ENCODE assay signal across 15 cellular contexts in the genomic region with DNA sequence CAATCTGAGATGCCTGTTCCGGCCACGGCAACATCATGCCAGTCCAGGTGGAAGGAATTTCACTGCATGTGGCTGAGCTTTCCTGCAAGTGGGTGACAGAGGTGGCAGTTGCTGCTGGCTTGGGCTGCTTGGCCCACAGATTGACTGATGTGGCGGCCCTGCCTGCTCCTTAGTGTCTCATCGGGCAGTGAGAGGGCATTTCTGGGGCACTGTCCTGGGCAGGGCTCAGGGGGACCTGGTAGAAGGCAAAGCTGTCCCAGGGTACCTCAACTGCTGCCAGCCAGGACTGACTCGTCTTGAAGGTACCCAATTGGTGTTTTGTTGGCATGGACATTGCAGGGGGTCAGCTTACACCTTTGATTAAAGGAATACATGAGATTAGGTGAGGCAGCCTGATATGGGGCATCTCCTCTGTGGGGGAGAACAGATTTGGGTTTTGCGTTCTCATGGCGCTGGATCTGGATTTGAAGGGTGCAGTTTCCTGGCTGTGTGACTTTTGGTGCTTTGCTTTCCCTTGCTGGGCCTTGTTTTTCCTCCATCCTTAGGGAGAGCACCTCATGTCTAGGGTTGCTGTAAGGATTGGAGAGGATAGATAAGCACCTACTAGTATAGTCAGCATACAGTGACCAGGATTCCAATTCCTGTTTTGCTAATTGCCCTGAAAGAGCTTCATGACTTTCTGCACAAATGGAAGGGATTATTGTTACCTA. TPM values are rescaled to one million over a fixed set of nuclear protein-coding genes. Genes with fewer than 3 reads are reported as not detected.
DNase-seq lines count a peak whose midpoint lies in the region; ATAC-seq, FAIRE-seq and TF ChIP-seq lines count a peak whose summit lies in the region.
"Had no signal": no experiment of that assay in that cellular context is flagged by ENCODE, and none has a peak within 500 bp of the region (broad histone marks: within the 10 kb centered on the region; RNA-seq: fewer than 3 reads in every experiment).

No MANE protein-coding gene starts in this region.

- no peak overlapping the region for H3K4me3 Mint-ChIP-seq in CD8-positive, alpha-beta T cell
- H3K4me3 Mint-ChIP-seq in neural progenitor cell, result peak overlapping the region; percentile 8

- H3K4me1 Mint-ChIP-seq in CD8-positive, alpha-beta T cell (ENCODE audit: low read depth), result peaks cover 86% of the 10 kb centered on the region
- peaks cover 76% of the 10 kb centered on the region for H3K4me1 Mint-ChIP-seq in neural progenitor cell

- no peak for FAIRE-seq in K562 (lab: Jason Lieb, UNC)
- FAIRE-seq: HTR-8/SVneo had no signal

- H3K9me2 ChIP-seq in Loucy (replicated peaks; ENCODE audit: low read depth, low read length), result no peaks in the 10 kb centered on the region

- no peak for TF ChIP-seq EP300 in K562 (IDR thresholded peaks at IDR 0.05; ENCODE audit: low read length)

- peaks cover 6% of the 10 kb centered on the region for H3K9me3 Mint-ChIP-seq in CD8-positive, alpha-beta T cell
- no peaks in the 10 kb centered on the region for H3K9me3 Mint-ChIP-seq in neural progenitor cell

- peaks cover 16% of the 10 kb centered on the region for H3K36me3 Mint-ChIP-seq in CD8-positive, alpha-beta T cell
- peaks cover 2% of the 10 kb centered on the region for H3K36me3 Mint-ChIP-seq in neural progenitor cell

- TF ChIP-seq RAD21 in K562 (CRISPR knock-in tag; conservative IDR thresholded peaks at IDR 0.05 in 1 of 2, IDR thresholded peaks at IDR 0.05 in 1 of 2), result no peak

- H3K4me3 ChIP-seq in CD8-positive, alpha-beta T cell (ENCODE audit: low read depth, low read length), result no peak overlapping the region
- H3K4me3 ChIP-seq in Loucy (ENCODE audit: low read length, poor library complexity, severe bottlenecking) (peak overlapping the region; percentile 85), K562 (no peak overlapping the region), neural progenitor cell (no peak overlapping the region)
- H3K4me3 ChIP-seq: GM23248 had no signal

- in situ Hi-C loops in K562 (cut with MboI), result no loop called here

- H3K9me1 ChIP-seq in K562 (ENCODE audit: control insufficient read depth, insufficient read depth, low read length), result peaks cover 3% of the 10 kb centered on the region

- TF ChIP-seq POLR2A in K562 (conservative IDR thresholded peaks at IDR 0.05), result no peak

- H3K9me3 ChIP-seq in CD8-positive, alpha-beta T cell (ENCODE audit: low read length), result no peaks in the 10 kb centered on the region
- H3K9me3 ChIP-seq in Loucy (ENCODE audit: insufficient read depth, low read depth, low read length) (no peaks in the 10 kb centered on the region), K562 (replicated peaks; ENCODE audit: control insufficient read depth, insufficient read depth, low read depth, low read length) (peaks cover 5% of the 10 kb centered on the region; the same call in 1 of the 2 replicates), neural progenitor cell (ENCODE audit: low read depth) (no peaks in the 10 kb centered on the region)

- CTCF ChIA-PET in CD8-positive, alpha-beta T cell (lab: Charles Lee), result interaction anchor here (1.2 kb wide), 1 partner anchor 46 kb away, joined by 3 read pairs; no protein-coding TSS in a partner anchor
- CTCF ChIA-PET in K562 (lab: Yijun Ruan, JAX; ENCODE audit: low intra/inter-chr PET ratio), result no interaction called here

- no TSS peak for BruUV-seq in K562 (replicated peaks; lab: Mats Ljungman, UMichigan)

- no peak overlapping the region for H3K9ac ChIP-seq in Loucy (ENCODE audit: low read depth, low read length, poor library complexity, severe bottlenecking)
- peak overlapping the region in 1 of 2 experiments; percentile 46; a peak in 1 of 4 replicates for H3K9ac ChIP-seq in K562 (ENCODE audit: insufficient read depth in 1 of 2, low read depth in 2 of 2, low read length in 2 of 2)
- H3K9ac ChIP-seq in neural progenitor cell, result no peak overlapping the region
- H3K9ac ChIP-seq: GM23248 had no signal

- peaks cover 65% of the 10 kb centered on the region for H3K4me1 ChIP-seq in CD8-positive, alpha-beta T cell (ENCODE audit: insufficient read depth, low read length)
- H3K4me1 ChIP-seq in Loucy (ENCODE audit: insufficient read depth, low read length, poor library complexity, severe bottlenecking), result peaks cover 67% of the 10 kb centered on the region
- H3K4me1 ChIP-seq in K562 (replicated peaks in 1 of 2; ENCODE audit: control insufficient read depth in 2 of 2, insufficient read depth in 2 of 2, low read length in 2 of 2), result peaks cover 61 to 63% of the 10 kb centered on the region in 2 experiments
- peaks cover 35% of the 10 kb centered on the region for H3K4me1 ChIP-seq in neural progenitor cell

- TF ChIP-seq CTCF in CD8-positive, alpha-beta T cell (IDR thresholded peaks at IDR 0.05), result no peak
- TF ChIP-seq CTCF in Loucy (conservative IDR thresholded peaks at IDR 0.05; ENCODE audit: low read length), result no peak
- TF ChIP-seq CTCF in K562 (IDR thresholded peaks at IDR 0.05 in 2 of 3, conservative IDR thresholded peaks at IDR 0.05 in 1 of 3; ENCODE audit: insufficient read depth in 2 of 3, low read depth in 1 of 3, low read length in 3 of 3), result no peak
- no peak for TF ChIP-seq CTCF in neural progenitor cell (IDR thresholded peaks at IDR 0.05)

- 90% methylated on average over 7 of the region's 7 CpGs for WGBS in K562 (ENCODE audit: insufficient coverage, low coverage, missing lambda C conversion rate)

- H3K4me2 ChIP-seq in Loucy (ENCODE audit: low read depth, low read length, poor library complexity, severe bottlenecking) (peak overlapping the region; percentile 94), K562 (ENCODE audit: insufficient read depth, low read length) (no peak overlapping the region), neural progenitor cell (no peak overlapping the region)

- H3K27me3 ChIP-seq in CD8-positive, alpha-beta T cell (ENCODE audit: insufficient read depth, low read length), result no peaks in the 10 kb centered on the region
- H3K27me3 ChIP-seq in Loucy (ENCODE audit: insufficient read depth, low read length, poor library complexity, severe bottlenecking) (no peaks in the 10 kb centered on the region), K562 (ENCODE audit: control insufficient read depth in 2 of 2, insufficient read depth in 2 of 2, low read length in 2 of 2) (no peaks in the 10 kb centered on the region), neural progenitor cell (no peaks in the 10 kb centered on the region)
- H3K27me3 ChIP-seq: brain microvascular endothelial cell had no signal

- H2AFZ ChIP-seq in Loucy (ENCODE audit: low read length) (no peak overlapping the region), K562 (ENCODE audit: low read depth, low read length) (no peak overlapping the region), neural progenitor cell (replicated peaks) (no peak overlapping the region)
- H2AFZ ChIP-seq: GM23248 had no signal

- H3K27ac ChIP-seq in CD8-positive, alpha-beta T cell (ENCODE audit: low read depth, low read length), result no peak overlapping the region
- H3K27ac ChIP-seq in K562 (ENCODE audit: extremely low read depth, low read depth, low read length), result no peak overlapping the region
- H3K27ac ChIP-seq in neural progenitor cell, result no peak overlapping the region
- H3K27ac ChIP-seq: brain microvascular endothelial cell, GM23248 had no signal

- no peak for ATAC-seq in CD8-positive, alpha-beta T cell
- ATAC-seq in K562, result no peak
- no peak for ATAC-seq in HG03457 (IDR thresholded peaks at IDR 0.05; ENCODE audit: unreplicated experiment)
- ATAC-seq: left lobe of liver had no signal

- H3K27me3 Mint-ChIP-seq in CD8-positive, alpha-beta T cell (ENCODE audit: low read depth), result no peaks in the 10 kb centered on the region
- peaks cover 4% of the 10 kb centered on the region for H3K27me3 Mint-ChIP-seq in neural progenitor cell (ENCODE audit: insufficient read depth, low read depth)

- no peaks in the 10 kb centered on the region for H3K36me3 ChIP-seq in CD8-positive, alpha-beta T cell (ENCODE audit: insufficient read depth, low read length)
- H3K36me3 ChIP-seq in Loucy (ENCODE audit: insufficient read depth, low read length) (no peaks in the 10 kb centered on the region), K562 (ENCODE audit: control insufficient read depth, insufficient read depth, low read length) (peaks cover 22% of the 10 kb centered on the region; the same call in 2 of the 3 replicates), neural progenitor cell (no peaks in the 10 kb centered on the region)
- H3K36me3 ChIP-seq: brain microvascular endothelial cell had no signal

- H3K79me2 ChIP-seq in Loucy (ENCODE audit: insufficient read depth, low read length) (peaks cover 100% of the 10 kb centered on the region), K562 (ENCODE audit: control insufficient read depth, insufficient read depth, low read length) (peaks cover 100% of the 10 kb centered on the region), neural progenitor cell (ENCODE audit: low read depth) (peaks cover 100% of the 10 kb centered on the region)

- H3F3A ChIP-seq in Loucy (ENCODE audit: low read depth) (no peaks in the 10 kb centered on the region), neural progenitor cell (ENCODE audit: low read depth) (peaks cover 23% of the 10 kb centered on the region)

- H4K20me1 ChIP-seq in Loucy (ENCODE audit: insufficient read depth, low read length, poor library complexity, severe bottlenecking) (peaks cover 68% of the 10 kb centered on the region), K562 (replicated peaks; ENCODE audit: control insufficient read depth, insufficient read depth, low read length) (peaks cover 29% of the 10 kb centered on the region), neural progenitor cell (ENCODE audit: low read depth) (peaks cover 91% of the 10 kb centered on the region)

- no peak for DNase-seq in CD8-positive, alpha-beta T cell
- no peak for DNase-seq in K562 (ENCODE audit: extremely low read depth in 1 of 4, low spot score in 3 of 4)
- DNase-seq in neural progenitor cell (ENCODE audit: low spot score), result no peak
- no peak for DNase-seq in NCI-H1105 (lab: John Stamatoyannopoulos, UW)
- DNase-seq in NCI-H2107 (lab: John Stamatoyannopoulos, UW), result no peak
- DNase-seq: brain microvascular endothelial cell, GM23248, hypothalamus, NCI-H1930, NCI-H524, retina had no signal

- POLR2A ChIA-PET in CD8-positive, alpha-beta T cell (lab: Charles Lee), result interaction anchor here (0.7 to 0.8 kb wide), 2 partner anchors 28 to 269 kb away, joined by 3 to 4 read pairs; no protein-coding TSS in a partner anchor
- POLR2A ChIA-PET in K562 (lab: Yijun Ruan, JAX), result interaction anchor here (0.6 to 1.7 kb wide), 6 partner anchors 9 to 306 kb away, joined by 3 to 12 read pairs (median 4); no protein-coding TSS in a partner anchor

- H3K27ac Mint-ChIP-seq in CD8-positive, alpha-beta T cell, result peak overlapping the region; percentile 60
- no peak overlapping the region for H3K27ac Mint-ChIP-seq in neural progenitor cell

- intact Hi-C loops in CD8-positive, alpha-beta T cell (cut with DNase I, micrococcal nuclease), result loop anchor here in 1 of 2 experiments (2.0 to 10.0 kb wide), 3 partner anchors 45 to 373 kb away; a partner anchor contains a TSS
- intact Hi-C loops in K562 (cut with micrococcal nuclease), result loop anchor here (5.0 kb wide), 1 partner anchor 32 kb away; no protein-coding TSS in a partner anchor

RNA-seq across cellular contexts. Expression of a gene that starts 5.4 kb away (rescaled TPM):
- 10 to 100 TPM; 40.9 to 42.1 TPM for total RNA-seq in CD8-positive, alpha-beta T cell
- 107 and 183 TPM in 2 replicates for total RNA-seq in K562 (2011; cell fraction: chromatin; rRNA removed; ENCODE audit: low replicate concordance)
- total RNA-seq in K562 (2011; cell fraction: nucleolus; rRNA removed), result 75.7 and 79.0 TPM in 2 replicates
- total RNA-seq in K562 (2011; cell fraction: nucleoplasm; rRNA removed), result 101 and 152 TPM in 2 replicates
- total RNA-seq in K562 (2014; rRNA removed) (16.1 and 19.1 TPM in 2 replicates), K562 (2014; rRNA removed; fragmentation: Illumina TruSeq; extraction: Trizol) (10.3 and 10.8 TPM in 2 replicates), K562 (2015; rRNA removed; fragmentation: Illumina TruSeq; extraction: Trizol) (9.7 and 11.5 TPM in 2 replicates), K562 (2021) (66.4 and 82.5 TPM in 2 replicates), neural progenitor cell (ENCODE audit: low replicate concordance) (6.6 and 12.5 TPM in 2 replicates)
- polyA plus RNA-seq in K562 (2011; rRNA removed) (8.1 and 19.2 TPM in 2 replicates), K562 (2014; fragmentation: Illumina TruSeq; extraction: Trizol) (39.4 and 41.6 TPM in 2 replicates), K562 (2014; fragmentation: Nextera tagmentation; extraction: Ambion mirVana) (1 to 10 TPM in 1 of 2 experiments, under 1 TPM in 1; 0.94 to 1.9 TPM), K562 (2014; rRNA removed) (15.6 and 21.0 TPM in 2 replicates)
- polyA plus RNA-seq in K562 (2011; cell fraction: cytosol; rRNA removed), result 17.6 and 21.0 TPM in 2 replicates
- 46.1 and 50.8 TPM in 2 replicates for polyA plus RNA-seq in K562 (2011; cell fraction: nucleus; rRNA removed)
- 51.9 and 88.9 TPM in 2 replicates for polyA plus RNA-seq in K562 (2012)
- polyA minus RNA-seq in K562 (2011; rRNA and poly(A)+ RNA removed), result 20.3 and 24.1 TPM in 2 replicates
- polyA minus RNA-seq in K562 (2011; cell fraction: cytosol; rRNA and poly(A)+ RNA removed), result 45.6 and 90.6 TPM in 2 replicates
- 26.0 and 43.0 TPM in 2 replicates for polyA minus RNA-seq in K562 (2011; cell fraction: nucleus; rRNA and poly(A)+ RNA removed)
